1 cellular context compared by ENCODE assay signal in genomic region chr13:45393941-45394570, GRCh38.
TF ChIP-seq lines count a peak whose summit lies in the region.

No MANE protein-coding gene starts in this region.

TF ChIP-seq in K562, 482 proteins besides CTCF, POLR2A, EP300 and RAD21 (continued from another document):
- peak; percentile 20; the same call in 1 of the 2 replicates for TF ChIP-seq VEZF1 (CRISPR knock-in tag; IDR thresholded peaks at IDR 0.05)
- no peak for TF ChIP-seq POLR2AphosphoS2 (IDR thresholded peaks at IDR 0.05; ENCODE audit: low read length)
- TF ChIP-seq KDM1A (IDR thresholded peaks at IDR 0.05): no peak
- no peak for TF ChIP-seq ELF2 (CRISPR knock-in tag; IDR thresholded peaks at IDR 0.05)
- TF ChIP-seq PYGO2 (tag; IDR thresholded peaks at IDR 0.05): no peak
- peak; percentile 23; the same call in 1 of the 2 replicates for TF ChIP-seq EGR1 (conservative IDR thresholded peaks at IDR 0.05)
- no peak for TF ChIP-seq PHB2 (IDR thresholded peaks at IDR 0.05; ENCODE audit: low read depth)
- peak; percentile 22 for TF ChIP-seq CTCFL (IDR thresholded peaks at IDR 0.05; ENCODE audit: borderline replicate concordance, insufficient read depth, low read depth, low read length, poor library complexity, severe bottlenecking)
- no peak for TF ChIP-seq DNMT1 (IDR thresholded peaks at IDR 0.05)
- no peak for TF ChIP-seq ID3 (CRISPR knock-in tag; IDR thresholded peaks at IDR 0.05)
- TF ChIP-seq ID3 (tag; IDR thresholded peaks at IDR 0.05): no peak
- TF ChIP-seq SMC3 (conservative IDR thresholded peaks at IDR 0.05; ENCODE audit: insufficient read depth, low read depth, low read length): peak; percentile 36; the same call in 1 of the 2 replicates
- no peak for TF ChIP-seq ELK3 (CRISPR knock-in tag; IDR thresholded peaks at IDR 0.05)
